ENCODE assay signal across 28 cellular contexts in the genomic region with DNA sequence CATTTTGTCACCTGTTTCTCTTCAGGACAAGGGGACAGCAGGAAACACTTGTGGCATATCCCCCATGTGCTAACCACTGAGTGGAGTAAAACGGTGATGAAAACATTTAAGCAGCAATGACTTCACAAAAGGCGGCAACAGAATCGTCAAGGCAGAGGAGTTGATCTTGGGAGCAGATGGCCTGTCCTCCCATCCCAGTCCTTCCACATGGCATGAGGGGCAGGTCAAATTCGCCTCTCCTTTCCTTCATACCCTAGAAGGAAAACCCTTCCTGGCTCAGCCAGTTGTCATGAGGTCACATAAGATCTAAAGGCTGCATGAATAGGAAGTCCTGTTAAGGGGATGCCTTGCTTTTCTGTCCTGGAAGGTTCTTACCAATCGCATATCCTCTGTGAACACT.
DNase-seq lines count a peak whose midpoint lies in the region; ATAC-seq, FAIRE-seq and TF ChIP-seq lines count a peak whose summit lies in the region.
"Had no signal": no experiment of that assay in that cellular context is flagged by ENCODE, and none has a peak within 500 bp of the region (broad histone marks: within the 10 kb centered on the region; RNA-seq: fewer than 3 reads in every experiment).

No MANE protein-coding gene starts in this region.

- no peaks in the 10 kb centered on the region for H3K36me3 ChIP-seq in astrocyte (ENCODE audit: insufficient read depth, low read length)
- H3K36me3 ChIP-seq: heart right ventricle, prostate gland had no signal

- H3K9ac ChIP-seq in astrocyte (ENCODE audit: low read length): no peak overlapping the region

- no peak overlapping the region for H2AFZ ChIP-seq in astrocyte (ENCODE audit: low read depth, low read length)

- H3K27me3 Mint-ChIP-seq in HFFc6 (ENCODE audit: insufficient read depth): peaks cover 4% of the 10 kb centered on the region
- H3K27me3 Mint-ChIP-seq in astrocyte (ENCODE audit: low read depth, unreplicated experiment): no peaks in the 10 kb centered on the region
- no peaks in the 10 kb centered on the region for H3K27me3 Mint-ChIP-seq in osteocyte (ENCODE audit: unreplicated experiment)
- H3K27me3 Mint-ChIP-seq: activated T-helper 17 cell treated with anti-CD3 and anti-CD28 coated beads, Interleukin-2, amount 50 U/mL, for 72 hours; type B pancreatic cell had no signal

- peaks cover 56% of the 10 kb centered on the region for H3K4me1 Mint-ChIP-seq in HFFc6 (ENCODE audit: low read depth)
- H3K4me1 Mint-ChIP-seq in astrocyte (ENCODE audit: low read depth, unreplicated experiment): peaks cover 17% of the 10 kb centered on the region
- peaks cover 48% of the 10 kb centered on the region for H3K4me1 Mint-ChIP-seq in osteocyte (ENCODE audit: unreplicated experiment)

- H3K4me3 ChIP-seq in astrocyte (ENCODE audit: insufficient read depth, low read depth, low read length): no peak overlapping the region
- H3K4me3 ChIP-seq: heart right ventricle, prostate gland had no signal

- no peak overlapping the region for H3K27ac ChIP-seq in astrocyte (ENCODE audit: low read depth, low read length)
- H3K27ac ChIP-seq: prostate gland had no signal

- no peak for FAIRE-seq in astrocyte (lab: Jason Lieb, UNC)
- FAIRE-seq: bronchial epithelial cell, frontal cortex, kidney had no signal

- no peaks in the 10 kb centered on the region for H3K9me3 ChIP-seq in astrocyte (ENCODE audit: insufficient read depth, low read depth, low read length)
- H3K9me3 ChIP-seq: heart right ventricle, prostate gland had no signal

- peaks cover 23 to 52% of the 10 kb centered on the region in 2 donors for H3K36me3 Mint-ChIP-seq in activated naive CD4-positive, alpha-beta T cell treated with anti-CD3 and anti-CD28 coated beads, Interleukin-2, amount 50 U/mL, for 72 hours
- peaks cover 36% of the 10 kb centered on the region for H3K36me3 Mint-ChIP-seq in HFFc6 (ENCODE audit: low read depth)
- H3K36me3 Mint-ChIP-seq in astrocyte (ENCODE audit: low read depth, unreplicated experiment): peaks cover 23% of the 10 kb centered on the region
- peaks cover 16% of the 10 kb centered on the region for H3K36me3 Mint-ChIP-seq in osteocyte (ENCODE audit: unreplicated experiment)

- H3K4me1 ChIP-seq in astrocyte (ENCODE audit: insufficient read depth, low read length): peaks cover 5% of the 10 kb centered on the region
- H3K4me1 ChIP-seq: prostate gland had no signal

- no peaks in the 10 kb centered on the region for H3K27me3 ChIP-seq in astrocyte (ENCODE audit: insufficient read depth, low read length)
- H3K27me3 ChIP-seq: heart right ventricle had no signal

- H3K4me2 ChIP-seq in astrocyte (ENCODE audit: low read length): no peak overlapping the region

- peaks cover 0 to 23% of the 10 kb centered on the region in 2 donors for H3K9me3 Mint-ChIP-seq in activated naive CD4-positive, alpha-beta T cell treated with anti-CD3 and anti-CD28 coated beads, Interleukin-2, amount 50 U/mL, for 72 hours
- H3K9me3 Mint-ChIP-seq in HFFc6 (no peaks in the 10 kb centered on the region), astrocyte (ENCODE audit: unreplicated experiment) (no peaks in the 10 kb centered on the region), osteocyte (ENCODE audit: unreplicated experiment) (no peaks in the 10 kb centered on the region)
- H3K9me3 Mint-ChIP-seq: activated T-helper 17 cell treated with anti-CD3 and anti-CD28 coated beads, Interleukin-2, amount 50 U/mL, for 72 hours had no signal

- H3K4me3 Mint-ChIP-seq in HFFc6: no peak overlapping the region
- H3K4me3 Mint-ChIP-seq in astrocyte (ENCODE audit: unreplicated experiment): no peak overlapping the region
- no peak overlapping the region for H3K4me3 Mint-ChIP-seq in osteocyte (ENCODE audit: unreplicated experiment)
- H3K4me3 Mint-ChIP-seq: activated T-helper 17 cell treated with anti-CD3 and anti-CD28 coated beads, Interleukin-2, amount 50 U/mL, for 72 hours; type B pancreatic cell had no signal

- no peak for DNase-seq in activated naive CD4-positive, alpha-beta T cell treated with anti-CD3 and anti-CD28 coated beads, Interleukin-2, amount 50 U/mL, for 72 hours (ENCODE audit: low spot score in 2 of 2)
- DNase-seq in activated naive CD4-positive, alpha-beta T cell treated with Interleukin-2 at 50 U/mL for 16 hours: no peak
- no peak for DNase-seq in HFFc6
- DNase-seq in astrocyte (ENCODE audit: low read depth): no peak
- DNase-seq in osteocyte (ENCODE audit: extremely low spot score, unreplicated experiment): peak; percentile 65
- no peak for DNase-seq in T1000 (lab: John Stamatoyannopoulos, UW)
- no peak for DNase-seq in NCI-H524 treated with DMSO at 0.1 percent for 48 hours (lab: John Stamatoyannopoulos, UW)
- DNase-seq in NCI-H2196 treated with DMSO at 0.1 percent for 48 hours (lab: John Stamatoyannopoulos, UW; ENCODE audit: unreplicated experiment): no peak
- DNase-seq: amniotic stem cell; C1 segment of cervical spinal cord; DND-41; heart right ventricle; kidney; left ventricle myocardium superior; NCI-H1436; NCI-H2081 treated with DMSO at 0.1 percent for 48 hours; NCI-H345; NCI-H748 treated with DMSO at 0.1 percent for 48 hours; SHP77 treated with DMSO at 0.1 percent for 48 hours; stimulated activated CD4-positive, alpha-beta T cell treated with anti-CD3 and anti-CD28 coated beads, Interleukin-4, amount 100 ng/mL, for 24 hours had no signal

- H3K79me2 ChIP-seq in astrocyte (ENCODE audit: insufficient read depth, low read length): peaks cover 27% of the 10 kb centered on the region

- H4K20me1 ChIP-seq in astrocyte (ENCODE audit: insufficient read depth, low read length): peaks cover 3% of the 10 kb centered on the region

- no peak for ATAC-seq in activated naive CD4-positive, alpha-beta T cell treated with anti-CD3 and anti-CD28 coated beads, Interleukin-2, amount 50 U/mL, for 72 hours
- ATAC-seq: HCT116, left ventricle myocardium superior, Panc1, sciatic nerve had no signal

- peak overlapping the region; percentile 34 to 57 for H3K27ac Mint-ChIP-seq in activated naive CD4-positive, alpha-beta T cell treated with anti-CD3 and anti-CD28 coated beads, Interleukin-2, amount 50 U/mL, for 72 hours
- H3K27ac Mint-ChIP-seq in HFFc6 (peak overlapping the region; percentile 70), astrocyte (ENCODE audit: unreplicated experiment) (peak overlapping the region; percentile 34), osteocyte (ENCODE audit: unreplicated experiment) (no peak overlapping the region)
- H3K27ac Mint-ChIP-seq: type B pancreatic cell had no signal

- TF ChIP-seq CTCF in HFFc6 (IDR thresholded peaks at IDR 0.05) (no peak), astrocyte (IDR thresholded peaks at IDR 0.05; ENCODE audit: insufficient read depth, low read depth, low read length) (no peak), osteocyte (IDR thresholded peaks at IDR 0.05) (no peak)
